8 cellular contexts compared by ENCODE assay signal in the genomic region with DNA sequence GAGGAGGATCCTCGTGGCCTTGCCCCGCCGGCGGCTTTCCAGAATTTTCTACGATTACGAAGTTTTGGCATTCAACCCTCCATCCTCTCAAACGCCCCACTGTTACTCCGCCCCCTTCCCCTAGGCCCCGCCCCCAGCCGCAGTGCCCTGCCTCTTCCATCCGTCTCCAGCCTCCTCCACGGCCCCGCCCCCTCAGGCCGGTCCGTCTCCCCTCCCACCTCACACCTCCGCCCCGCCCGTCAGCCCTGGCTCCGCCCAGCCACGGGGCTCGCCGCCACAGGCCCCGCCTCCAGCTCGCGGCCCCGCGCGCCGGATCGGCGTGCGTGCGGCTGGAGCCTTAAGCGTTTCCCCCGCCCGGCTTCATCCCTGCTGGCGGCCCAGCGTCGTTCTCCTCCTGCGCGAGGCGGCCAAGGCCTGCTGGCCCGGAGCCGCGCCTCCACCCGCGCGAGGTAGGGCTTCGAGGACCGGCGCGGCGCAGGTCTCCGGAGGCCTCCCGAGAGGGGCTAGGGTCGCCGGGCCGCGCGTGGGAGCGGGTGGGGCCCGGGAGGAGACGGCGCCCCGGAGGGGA. TPM values are rescaled to one million over a fixed set of nuclear protein-coding genes. Genes with fewer than 3 reads are reported as not detected.
DNase-seq lines count a peak whose midpoint lies in the region; ATAC-seq and TF ChIP-seq lines count a peak whose summit lies in the region.

A gene with protein sequence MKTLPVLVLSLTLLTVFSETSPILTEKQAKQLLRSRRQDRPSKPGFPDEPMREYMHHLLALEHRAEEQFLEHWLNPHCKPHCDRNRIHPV (minus strand): TSS at position 109 of the 568 bp plus-strand sequence. CDS start 18,110 bp downstream, outside the sequence.
A gene (plus strand): TSS at position 340 of the 568 bp plus-strand sequence. CDS start 645 bp downstream, outside the sequence.

- peak within 1 kb of the TSS; percentile 70 for H4K8ac ChIP-seq in mesenchymal stem cell (ENCODE audit: low read length)

- peak within 1 kb of the TSS; percentile 80 for H2BK5ac ChIP-seq in mesenchymal stem cell (ENCODE audit: low read depth, low read length, poor library complexity, severe bottlenecking)

- peak within 1 kb of the TSS; percentile 86 for H3K9ac ChIP-seq in mesenchymal stem cell (ENCODE audit: low read length)

- H3K9me3 ChIP-seq in CD8-positive, alpha-beta T cell (ENCODE audit: low read length): no peaks in the 10 kb centered on the region
- H3K9me3 ChIP-seq in mesenchymal stem cell (ENCODE audit: control insufficient read depth, low read length): no peaks in the 10 kb centered on the region

- peaks cover 55% of the 10 kb centered on the region for H3K4me1 ChIP-seq in CD8-positive, alpha-beta T cell (ENCODE audit: insufficient read depth, low read length)
- peaks cover 25% of the 10 kb centered on the region for H3K4me1 ChIP-seq in mesenchymal stem cell (ENCODE audit: control insufficient read depth, insufficient read depth, low read depth, low read length)

- no peaks in the 10 kb centered on the region for H3K27me3 Mint-ChIP-seq in CD8-positive, alpha-beta T cell (ENCODE audit: low read depth)

- peak; percentile 88 for ATAC-seq in CD8-positive, alpha-beta T cell
- ATAC-seq in GM19463 (IDR thresholded peaks at IDR 0.05; ENCODE audit: unreplicated experiment): peak; percentile 72

- intact Hi-C loops in CD8-positive, alpha-beta T cell (cut with DNase I, micrococcal nuclease): loop anchor here (1.0 to 10.0 kb wide), 20 partner anchors 15 to 1683 kb away; a partner anchor contains a TSS

- peak within 1 kb of the TSS; percentile 89 for H2AFZ ChIP-seq in mesenchymal stem cell (ENCODE audit: low read depth, low read length)

- no peak for TF ChIP-seq CTCF in CD8-positive, alpha-beta T cell (IDR thresholded peaks at IDR 0.05)

- H3K36me3 Mint-ChIP-seq in CD8-positive, alpha-beta T cell: peaks cover 48% of the 10 kb centered on the region

- H2BK12ac ChIP-seq in mesenchymal stem cell (ENCODE audit: low read length in 2 of 2): peak within 1 kb of the TSS; percentile 65 to 81

- peak within 1 kb of the TSS; percentile 76 for H3K27ac ChIP-seq in CD8-positive, alpha-beta T cell (ENCODE audit: low read depth, low read length)
- H3K27ac ChIP-seq in mesenchymal stem cell (ENCODE audit: low read length, poor library complexity, severe bottlenecking): peak within 1 kb of the TSS; percentile 82

- H3K14ac ChIP-seq in mesenchymal stem cell (ENCODE audit: low read length in 2 of 2): peak within 1 kb of the TSS; percentile 59 to 91

- DNase-seq in CD8-positive, alpha-beta T cell: peak; percentile 96 to 99 (median 99)
- DNase-seq in HK-2 (ENCODE audit: unreplicated experiment) (peak; percentile 99), NCI-H82 (lab: John Stamatoyannopoulos, UW) (peak; percentile 98), mesenchymal stem cell (peak; percentile 96)
- peak; percentile 100 for DNase-seq in activated CD8-positive, alpha-beta memory T cell treated with anti-CD3 and anti-CD28 coated beads for 24 hours
- DNase-seq in effector CD8-positive, alpha-beta T cell (lab: John Stamatoyannopoulos, UW): peak; percentile 97
- peak; percentile 94 for DNase-seq in stimulated activated CD8-positive, alpha-beta memory T cell treated with anti-CD3 and anti-CD28 coated beads, Interleukin-12 subunit alpha, Interleukin-12 subunit beta, amount 100 ng/mL, for 24 hours (ENCODE audit: extremely low read depth)

- H4K91ac ChIP-seq in mesenchymal stem cell (ENCODE audit: low read length): peak within 1 kb of the TSS; percentile 91

- under 1% methylated on average over 65 of the region's 65 CpGs for WGBS in mesenchymal stem cell

- H3K9me3 Mint-ChIP-seq in CD8-positive, alpha-beta T cell: no peaks in the 10 kb centered on the region

- H3K4me3 Mint-ChIP-seq in CD8-positive, alpha-beta T cell: peak within 1 kb of the TSS; percentile 96

- peak within 1 kb of the TSS; percentile 88 to 98 for H3K18ac ChIP-seq in mesenchymal stem cell (ENCODE audit: low read depth in 1 of 2, low read length in 2 of 2)

- peaks cover 67% of the 10 kb centered on the region for H3K4me1 Mint-ChIP-seq in CD8-positive, alpha-beta T cell (ENCODE audit: low read depth)

- H3K27me3 ChIP-seq in CD8-positive, alpha-beta T cell (ENCODE audit: insufficient read depth, low read length): no peaks in the 10 kb centered on the region
- H3K27me3 ChIP-seq in mesenchymal stem cell (ENCODE audit: control insufficient read depth in 1 of 2, insufficient read depth in 1 of 2, low read length in 2 of 2): no peaks in the 10 kb centered on the region

- H2AK5ac ChIP-seq in mesenchymal stem cell (ENCODE audit: low read length, severe bottlenecking): no peak within 1 kb of the TSS

- peak within 1 kb of the TSS; percentile 95 for H2BK15ac ChIP-seq in mesenchymal stem cell (ENCODE audit: low read depth, poor library complexity, severe bottlenecking)

- peak within 1 kb of the TSS in 1 of 2 experiments; percentile 91 for H3K23ac ChIP-seq in mesenchymal stem cell (ENCODE audit: low read length in 2 of 2)

- peaks cover 5% of the 10 kb centered on the region for H3K36me3 ChIP-seq in CD8-positive, alpha-beta T cell (ENCODE audit: insufficient read depth, low read length)
- no peaks in the 10 kb centered on the region for H3K36me3 ChIP-seq in mesenchymal stem cell (ENCODE audit: control insufficient read depth in 1 of 2, insufficient read depth in 2 of 2, low read depth in 1 of 2, low read length in 2 of 2)

- H3K4me3 ChIP-seq in CD8-positive, alpha-beta T cell (ENCODE audit: low read depth, low read length): peak within 1 kb of the TSS; percentile 78
- H3K4me3 ChIP-seq in mesenchymal stem cell (ENCODE audit: insufficient read depth in 1 of 2, low read depth in 1 of 2, low read length in 2 of 2): peak within 1 kb of the TSS; percentile 80 to 88

- CTCF ChIA-PET in CD8-positive, alpha-beta T cell (lab: Charles Lee): interaction anchor here (1.1 to 3.3 kb wide), 2 partner anchors 15 to 107 kb away, joined by 3 to 24 read pairs; no protein-coding TSS in a partner anchor

- POLR2A ChIA-PET in CD8-positive, alpha-beta T cell (lab: Charles Lee): interaction anchor here (0.8 to 4.0 kb wide), 9 partner anchors 9 to 251 kb away, joined by 3 to 32 read pairs (median 3); a partner anchor contains a TSS

- peak within 1 kb of the TSS; percentile 73 for H2BK120ac ChIP-seq in mesenchymal stem cell (ENCODE audit: low read depth, low read length)

- H3K79me1 ChIP-seq in mesenchymal stem cell (replicated peaks; ENCODE audit: low read length, poor library complexity, severe bottlenecking): peaks cover 20% of the 10 kb centered on the region

- peak within 1 kb of the TSS; percentile 89 for H3K4me2 ChIP-seq in mesenchymal stem cell (ENCODE audit: low read length, poor library complexity, severe bottlenecking)

- H3K4ac ChIP-seq in mesenchymal stem cell (ENCODE audit: low read depth in 1 of 2, low read length in 2 of 2): peak within 1 kb of the TSS; percentile 69 to 82

- H3K27ac Mint-ChIP-seq in CD8-positive, alpha-beta T cell: peak within 1 kb of the TSS; percentile 93

RNA-seq across cellular contexts. Expression of the first gene that starts in this region (rescaled TPM):
- total RNA-seq in CD8-positive, alpha-beta T cell: 1 to 10 TPM; 2.4 to 2.9 TPM
- polyA plus RNA-seq in mesenchymal stem cell (2013, experiment 1 of 2): 1.4 TPM
- 1.3 TPM for polyA plus RNA-seq in mesenchymal stem cell (2013, experiment 2 of 2)

RNA-seq across cellular contexts. Expression of the second gene that starts in this region (rescaled TPM):
- 10 to 100 TPM; 24.4 to 25.4 TPM for total RNA-seq in CD8-positive, alpha-beta T cell
- 4.3 TPM for polyA plus RNA-seq in mesenchymal stem cell (2013, experiment 1 of 2)
- polyA plus RNA-seq in mesenchymal stem cell (2013, experiment 2 of 2): 4.3 TPM

Comparison
In these comparisons a context has a peak if more than half of its experiments do, and no peak if none do; other contexts are left out.
1. Peak in every context shown above with its lines: DNase-seq, ATAC-seq, H3K4me3 ChIP-seq and H3K27ac ChIP-seq.